In the genomic region with DNA sequence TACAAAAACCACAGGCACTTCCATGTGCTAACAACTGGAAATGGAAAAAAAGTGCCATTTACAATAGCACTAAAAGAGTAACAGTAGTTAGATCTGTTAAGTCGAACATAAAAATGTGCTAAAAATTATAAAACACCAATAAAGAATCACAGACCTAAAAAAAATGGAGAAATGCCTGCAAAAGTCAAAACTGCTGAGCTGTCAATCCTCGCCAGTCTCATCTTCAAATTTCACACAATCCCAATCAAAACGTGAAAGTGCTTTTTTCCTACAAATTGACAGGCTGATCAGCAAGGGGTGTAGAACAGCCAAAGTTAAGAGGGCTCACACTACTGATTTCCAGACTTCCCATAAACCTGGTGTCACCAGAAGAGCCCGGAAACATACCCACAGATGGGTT, we compare ENCODE assay signal across 16 cellular contexts. TPM values are rescaled to one million over a fixed set of nuclear protein-coding genes. Genes with fewer than 3 reads are reported as not detected.
A peak's percentile ranks its signal among the peaks of the same experiment; 100 is the strongest.
DNase-seq lines count a peak whose midpoint lies in the region; ATAC-seq, FAIRE-seq and TF ChIP-seq lines count a peak whose summit lies in the region.
"Had no signal": no experiment of that assay in that cellular context is flagged by ENCODE, and none has a peak within 500 bp of the region (broad histone marks: within the 10 kb centered on the region; RNA-seq: fewer than 3 reads in every experiment).

No MANE protein-coding gene starts in this region.

- H2AFZ ChIP-seq in IMR-90 (replicated peaks; ENCODE audit: low read length, poor library complexity) (no peak overlapping the region), mesenchymal stem cell (ENCODE audit: low read depth, low read length) (no peak overlapping the region)

- H3K27me3 ChIP-seq in IMR-90 (ENCODE audit: control insufficient read depth, insufficient read depth, low read length) (no peaks in the 10 kb centered on the region), mesenchymal stem cell (ENCODE audit: control insufficient read depth in 1 of 2, insufficient read depth in 1 of 2, low read length in 2 of 2) (no peaks in the 10 kb centered on the region)

- H3K79me1 ChIP-seq in IMR-90 (ENCODE audit: low read depth in 1 of 2, low read length in 2 of 2), result peaks cover 38 to 72% of the 10 kb centered on the region in 2 experiments
- H3K79me1 ChIP-seq in mesenchymal stem cell (replicated peaks; ENCODE audit: low read length, poor library complexity, severe bottlenecking), result peaks cover 35% of the 10 kb centered on the region

- CTCF ChIA-PET in A549 (lab: Yijun Ruan, JAX), result interaction anchor here (0.8 kb wide), 1 partner anchor 8 kb away, joined by 3 read pairs; no protein-coding TSS in a partner anchor
- CTCF ChIA-PET in IMR-90 (lab: Yijun Ruan, JAX), result no interaction called here

- no peak overlapping the region for H3K4me2 ChIP-seq in A549
- H3K4me2 ChIP-seq in IMR-90 (ENCODE audit: low read depth, low read length), result no peak overlapping the region
- no peak overlapping the region for H3K4me2 ChIP-seq in mesenchymal stem cell (ENCODE audit: low read length, poor library complexity, severe bottlenecking)

- no peak overlapping the region for H4K5ac ChIP-seq in IMR-90 (ENCODE audit: low read depth, low read length)

- H3K9me1 ChIP-seq in IMR-90 (ENCODE audit: insufficient read depth, low read length), result peaks cover 9% of the 10 kb centered on the region; the same call in 1 of the 2 replicates

- H2BK20ac ChIP-seq in IMR-90 (ENCODE audit: low read depth, low read length), result no peak overlapping the region

- intact Hi-C loops in IMR-90 (cut with micrococcal nuclease), result no loop called here

- in situ Hi-C loops in IMR-90 (cut with MboI; ENCODE audit: low sequenced_read_pairs), result no loop called here

- no peak overlapping the region for H3K56ac ChIP-seq in IMR-90 (ENCODE audit: extremely low read depth, insufficient read depth, low read length)

- H2AK5ac ChIP-seq in IMR-90 (ENCODE audit: low read depth, low read length) (no peak overlapping the region), mesenchymal stem cell (ENCODE audit: low read length, severe bottlenecking) (no peak overlapping the region)

- H3K9ac ChIP-seq in IMR-90 (ENCODE audit: low read depth, low read length), result no peak overlapping the region
- H3K9ac ChIP-seq in mesenchymal stem cell (ENCODE audit: low read length), result no peak overlapping the region

- dilution Hi-C loops in IMR-90 (cut with HindIII; ENCODE audit: low sequenced_read_pairs, unreplicated experiment), result no loop called here

- TF ChIP-seq EP300 in A549 (IDR thresholded peaks at IDR 0.05), result no peak

- H3K27ac ChIP-seq in A549 (no peak overlapping the region), IMR-90 (ENCODE audit: insufficient read depth, low read length) (no peak overlapping the region), mesenchymal stem cell (ENCODE audit: low read length, poor library complexity, severe bottlenecking) (no peak overlapping the region)
- H3K27ac ChIP-seq: C4-2B had no signal

- H3K9me3 ChIP-seq in A549 (no peaks in the 10 kb centered on the region), IMR-90 (ENCODE audit: control insufficient read depth, insufficient read depth, low read length) (no peaks in the 10 kb centered on the region), mesenchymal stem cell (ENCODE audit: control insufficient read depth, low read length) (no peaks in the 10 kb centered on the region)
- H3K9me3 ChIP-seq: Caco-2, HAP-1 had no signal

- POLR2A ChIA-PET in A549 (lab: Yijun Ruan, JAX), result no interaction called here
- POLR2A ChIA-PET in IMR-90 (lab: Charles Lee; ENCODE audit: unreplicated experiment), result interaction anchor here (0.6 kb wide), 1 partner anchor 396 kb away, joined by 3 read pairs; a partner anchor contains a TSS

- no peak overlapping the region for H2BK5ac ChIP-seq in IMR-90 (ENCODE audit: low read depth, low read length, poor library complexity, severe bottlenecking)
- no peak overlapping the region for H2BK5ac ChIP-seq in mesenchymal stem cell (ENCODE audit: low read depth, low read length, poor library complexity, severe bottlenecking)

- H2BK120ac ChIP-seq in IMR-90 (ENCODE audit: low read depth, low read length) (no peak overlapping the region), mesenchymal stem cell (ENCODE audit: low read depth, low read length) (no peak overlapping the region)

- H3K4ac ChIP-seq in IMR-90 (ENCODE audit: low read depth, low read length) (no peak overlapping the region), mesenchymal stem cell (ENCODE audit: low read depth in 1 of 2, low read length in 2 of 2) (no peak overlapping the region)

- H3K36me3 ChIP-seq in IMR-90 (ENCODE audit: control insufficient read depth, insufficient read depth, low read length) (peaks cover 81% of the 10 kb centered on the region), mesenchymal stem cell (ENCODE audit: control insufficient read depth in 1 of 2, insufficient read depth in 2 of 2, low read depth in 1 of 2, low read length in 2 of 2) (peaks cover 69 to 98% of the 10 kb centered on the region in 2 experiments)

- H4K91ac ChIP-seq in IMR-90 (ENCODE audit: insufficient read depth, low read depth, low read length) (no peak overlapping the region), mesenchymal stem cell (ENCODE audit: low read length) (no peak overlapping the region)

- 89% methylated on average over 4 of the region's 4 CpGs for WGBS in A549 (ENCODE audit: missing lambda C conversion rate)
- 90% methylated on average over 2 of the region's 4 CpGs; no CpG with 5 or more reads in 1 of the 2 experiments for WGBS in IMR-90 (ENCODE audit: extremely low coverage in 2 of 2, insufficient read length in 1 of 2), 2 experiments
- 99% methylated on average over 4 of the region's 4 CpGs for WGBS in mesenchymal stem cell

- no peak overlapping the region for H2AK9ac ChIP-seq in IMR-90 (replicated peaks; ENCODE audit: low read depth, low read length, poor library complexity)

- H3K14ac ChIP-seq in IMR-90 (replicated peaks; ENCODE audit: low read depth, low read length) (no peak overlapping the region), mesenchymal stem cell (ENCODE audit: low read length in 2 of 2) (no peak overlapping the region)

- peaks cover 74% of the 10 kb centered on the region for H4K20me1 ChIP-seq in IMR-90 (ENCODE audit: insufficient read depth, low read length)

- no peak for TF ChIP-seq RAD21 in A549 (conservative IDR thresholded peaks at IDR 0.05 in 1 of 2, IDR thresholded peaks at IDR 0.05 in 1 of 2)
- TF ChIP-seq RAD21 in IMR-90 (IDR thresholded peaks at IDR 0.05; ENCODE audit: low read length), result no peak

- ATAC-seq in A549 (no peak), IMR-90 (ENCODE audit: low read depth) (no peak), HG03097 (IDR thresholded peaks at IDR 0.05; ENCODE audit: low FRiP score, unreplicated experiment) (no peak)

- H2BK12ac ChIP-seq in mesenchymal stem cell (ENCODE audit: low read length in 2 of 2), result no peak overlapping the region

- TF ChIP-seq CTCF in A549 (IDR thresholded peaks at IDR 0.05) (no peak), IMR-90 (conservative IDR thresholded peaks at IDR 0.05; ENCODE audit: low read depth, low read length) (no peak), choroid plexus epithelial cell (conservative IDR thresholded peaks at IDR 0.05; ENCODE audit: low read depth, low read length) (no peak)

- BruUV-seq in IMR-90 (replicated peaks; lab: Mats Ljungman, UMichigan), result no TSS peak

- TF ChIP-seq POLR2A in A549 (IDR thresholded peaks at IDR 0.05; ENCODE audit: low read length) (no peak), IMR-90 (IDR thresholded peaks at IDR 0.05; ENCODE audit: low read depth, low read length) (no peak)

- H3K18ac ChIP-seq in IMR-90 (ENCODE audit: low read depth, low read length) (no peak overlapping the region), mesenchymal stem cell (ENCODE audit: low read depth in 1 of 2, low read length in 2 of 2) (no peak overlapping the region)

- no peak overlapping the region for H2BK15ac ChIP-seq in IMR-90 (ENCODE audit: low read depth, low read length)
- H2BK15ac ChIP-seq in mesenchymal stem cell (ENCODE audit: low read depth, poor library complexity, severe bottlenecking), result no peak overlapping the region

- no peak overlapping the region for H3K23ac ChIP-seq in IMR-90 (ENCODE audit: low read depth, low read length)
- H3K23ac ChIP-seq in mesenchymal stem cell (ENCODE audit: low read length in 2 of 2), result no peak overlapping the region

- H3K4me1 ChIP-seq in A549 (no peaks in the 10 kb centered on the region), IMR-90 (ENCODE audit: control insufficient read depth, insufficient read depth, low read length) (peaks cover 1% of the 10 kb centered on the region; the same call in 1 of the 2 replicates), mesenchymal stem cell (ENCODE audit: control insufficient read depth, insufficient read depth, low read depth, low read length) (peaks cover 3% of the 10 kb centered on the region)
- H3K4me1 ChIP-seq: Caco-2, HAP-1 had no signal

- DNase-seq in A549 (ENCODE audit: low read depth in 1 of 2, low spot score in 1 of 2) (no peak), IMR-90 (no peak), choroid plexus epithelial cell (ENCODE audit: low read depth) (peak; percentile 84), mesenchymal stem cell (peak; percentile 48), NCI-H748 (lab: John Stamatoyannopoulos, UW; ENCODE audit: unreplicated experiment) (no peak)
- DNase-seq: ACHN, AML-193, Caco-2 had no signal

- H3K4me3 ChIP-seq in A549 (no peak overlapping the region), IMR-90 (ENCODE audit: insufficient read depth, low read depth, low read length) (no peak overlapping the region), choroid plexus epithelial cell (ENCODE audit: low read depth, low read length) (no peak overlapping the region), mesenchymal stem cell (ENCODE audit: insufficient read depth in 1 of 2, low read depth in 1 of 2, low read length in 2 of 2) (no peak overlapping the region)
- H3K4me3 ChIP-seq: HAP-1 had no signal

- H4K8ac ChIP-seq in IMR-90 (ENCODE audit: low read depth in 2 of 2, low read length in 2 of 2), result no peak overlapping the region
- H4K8ac ChIP-seq in mesenchymal stem cell (ENCODE audit: low read length), result no peak overlapping the region

- no peak for FAIRE-seq in A549 (lab: Jason Lieb, UNC)
- FAIRE-seq: D721Med, G401.6, GM12891, GM19239, HTR-8/SVneo had no signal

TF ChIP-seq in A549, 52 proteins besides CTCF, POLR2A, EP300 and RAD21 (continues in another document):
- peak; percentile 89 for TF ChIP-seq MAFK (IDR thresholded peaks at IDR 0.05; ENCODE audit: partially characterized antibody)

TF ChIP-seq in IMR-90, 13 proteins besides CTCF, POLR2A, EP300 and RAD21 (continues in another document):
- TF ChIP-seq RCOR1 (IDR thresholded peaks at IDR 0.05; ENCODE audit: insufficient replicate concordance, low read length), result no peak

RNA-seq across cellular contexts. Expression of a gene that starts 53.2 kb away (rescaled TPM):
- polyA plus RNA-seq in A549 (2011; rRNA removed) (0.92 and 1.3 TPM in 2 replicates), A549 (2017; fragmentation: RNase III; extraction: RNeasy Plus Mini Kit Qiagen cat#74134 plus additional on column Dnase treatment) (2.0 to 3.0 TPM (median 2.7 TPM) in 3 replicates), IMR-90 (2012; rRNA removed) (3.4 and 3.8 TPM in 2 replicates)
- 2.1 and 3.1 TPM in 2 replicates for polyA plus RNA-seq in A549 (2012; cell fraction: cytosol; rRNA removed)
- polyA plus RNA-seq in A549 (2012; cell fraction: nucleus; rRNA removed), result 3.7 and 4.2 TPM in 2 replicates
- polyA minus RNA-seq in A549 (2011; rRNA and poly(A)+ RNA removed), result 1.9 and 2.8 TPM in 2 replicates
- 0.36 and 0.56 TPM in 2 replicates for total RNA-seq in IMR-90 (2012; rRNA removed)
- polyA plus RNA-seq in IMR-90 (2012; cell fraction: cytosol; rRNA removed), result 1.0 and 4.4 TPM in 2 replicates
- polyA plus RNA-seq in IMR-90 (2012; cell fraction: nucleus; rRNA removed; ENCODE audit: low replicate concordance), result 6.2 and 11.5 TPM in 2 replicates
- 1.5 TPM for polyA plus RNA-seq in mesenchymal stem cell (2013, experiment 1 of 2)
- 1.4 TPM for polyA plus RNA-seq in mesenchymal stem cell (2013, experiment 2 of 2)

Comparison
In these comparisons a context has a peak if more than half of its experiments do, and no peak if none do; other contexts are left out.
1. DNase-seq: peak in choroid plexus epithelial cell (single experiment) and mesenchymal stem cell (single experiment); none in A549 (0 of 2), IMR-90 (single experiment) and NCI-H748 (single experiment).